Comparison of ENCODE assay signal across 2 cellular contexts in the genomic region with DNA sequence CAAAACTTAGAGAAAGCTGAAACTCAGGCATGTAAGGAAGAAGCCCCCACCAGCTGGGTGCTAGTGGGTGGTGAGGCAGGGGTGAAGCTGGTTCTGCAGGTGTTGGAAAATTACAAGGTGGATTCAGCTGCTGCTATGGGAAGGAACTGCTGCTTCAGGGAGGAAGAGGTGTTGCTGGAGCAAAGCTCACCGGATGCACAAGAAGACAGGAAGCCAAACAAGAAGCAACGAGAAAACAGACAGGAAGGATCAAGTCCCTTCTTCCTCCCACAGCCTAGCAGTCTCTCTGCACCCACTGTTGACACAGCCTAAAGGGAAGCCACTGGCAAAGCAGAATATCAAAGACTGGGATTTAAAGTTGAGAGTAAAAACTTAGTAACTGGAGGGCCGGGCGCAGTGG.
TF ChIP-seq lines count a peak whose summit lies in the region.

No MANE protein-coding gene starts in this region.

TF ChIP-seq in IMR-90, 13 proteins besides CTCF, POLR2A, EP300 and RAD21:
- TF ChIP-seq USF2 (IDR thresholded peaks at IDR 0.05; ENCODE audit: low read depth, low read length) (no peak), CEBPB (IDR thresholded peaks at IDR 0.05; ENCODE audit: low read depth, low read length) (no peak), MAFK (IDR thresholded peaks at IDR 0.05; ENCODE audit: low read depth, low read length) (no peak), MAZ (IDR thresholded peaks at IDR 0.05; ENCODE audit: borderline replicate concordance, low read depth, low read length) (no peak), BHLHE40 (IDR thresholded peaks at IDR 0.05; ENCODE audit: low read depth, low read length) (no peak), FOS (IDR thresholded peaks at IDR 0.05; ENCODE audit: low read depth, low read length) (no peak), MXI1 (IDR thresholded peaks at IDR 0.05; ENCODE audit: borderline replicate concordance, low read depth, low read length) (no peak), SMC3 (IDR thresholded peaks at IDR 0.05; ENCODE audit: low read depth, low read length) (no peak), ELK1 (IDR thresholded peaks at IDR 0.05; ENCODE audit: borderline replicate concordance, low read depth, low read length) (no peak), CHD1 (IDR thresholded peaks at IDR 0.05; ENCODE audit: low read depth, low read length) (no peak)

TF ChIP-seq in SK-N-SH, 30 proteins besides CTCF, POLR2A, EP300 and RAD21:
- no peak for TF ChIP-seq MAX (IDR thresholded peaks at IDR 0.05; ENCODE audit: low read depth)
- TF ChIP-seq, protein P1, sequence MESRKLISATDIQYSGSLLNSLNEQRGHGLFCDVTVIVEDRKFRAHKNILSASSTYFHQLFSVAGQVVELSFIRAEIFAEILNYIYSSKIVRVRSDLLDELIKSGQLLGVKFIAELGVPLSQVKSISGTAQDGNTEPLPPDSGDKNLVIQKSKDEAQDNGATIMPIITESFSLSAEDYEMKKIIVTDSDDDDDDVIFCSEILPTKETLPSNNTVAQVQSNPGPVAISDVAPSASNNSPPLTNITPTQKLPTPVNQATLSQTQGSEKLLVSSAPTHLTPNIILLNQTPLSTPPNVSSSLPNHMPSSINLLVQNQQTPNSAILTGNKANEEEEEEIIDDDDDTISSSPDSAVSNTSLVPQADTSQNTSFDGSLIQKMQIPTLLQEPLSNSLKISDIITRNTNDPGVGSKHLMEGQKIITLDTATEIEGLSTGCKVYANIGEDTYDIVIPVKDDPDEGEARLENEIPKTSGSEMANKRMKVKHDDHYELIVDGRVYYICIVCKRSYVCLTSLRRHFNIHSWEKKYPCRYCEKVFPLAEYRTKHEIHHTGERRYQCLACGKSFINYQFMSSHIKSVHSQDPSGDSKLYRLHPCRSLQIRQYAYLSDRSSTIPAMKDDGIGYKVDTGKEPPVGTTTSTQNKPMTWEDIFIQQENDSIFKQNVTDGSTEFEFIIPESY (IDR thresholded peaks at IDR 0.05; ENCODE audit: borderline replicate concordance, low read depth) = no peak
